8 cellular contexts compared by ENCODE assay signal in the genomic region with DNA sequence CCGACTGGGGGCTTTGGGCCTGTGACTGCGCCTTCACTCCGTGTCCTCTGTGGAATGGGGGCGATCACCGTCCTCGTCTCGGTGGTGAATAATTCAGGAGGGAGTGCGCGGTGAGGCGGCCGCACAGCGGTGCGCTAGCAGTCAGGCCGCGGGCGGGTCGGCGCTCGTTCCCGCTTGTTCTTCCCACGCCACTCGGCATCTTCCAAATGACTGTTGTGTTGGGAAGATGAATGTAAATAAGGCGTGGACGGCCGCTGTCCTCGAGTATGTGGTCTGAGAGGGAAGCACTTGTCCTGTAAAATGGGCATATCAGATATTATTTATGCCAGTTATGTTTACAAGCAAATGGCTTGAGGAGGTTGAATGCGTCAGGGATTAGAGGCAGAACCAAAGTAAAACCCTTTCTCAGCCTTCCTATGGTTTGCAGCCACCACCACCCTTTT. TPM values are rescaled to one million over a fixed set of nuclear protein-coding genes. Genes with fewer than 3 reads are reported as not detected.
DNase-seq lines count a peak whose midpoint lies in the region; ATAC-seq, FAIRE-seq and TF ChIP-seq lines count a peak whose summit lies in the region.

No MANE protein-coding gene starts in this region.

- H3K4me3 ChIP-seq in fibroblast of the aortic adventitia (ENCODE audit: low read depth, low read length) (peak overlapping the region; percentile 75), pancreas (peak overlapping the region; percentile 62 to 96 (median 80))

- H3K36me3 ChIP-seq in pancreas, result no peaks in the 10 kb centered on the region

- DNase-seq in activated T-cell treated with anti-CD3 and anti-CD28 coated beads, Interleukin-2, amount 50 U/mL, for 4 hours, result no peak
- no peak for DNase-seq in activated T-cell treated with anti-CD3 and anti-CD28 coated beads, Interleukin-2, amount 50 U/mL, for 1 hour
- DNase-seq in fibroblast of the aortic adventitia (ENCODE audit: low read depth), result no peak
- DNase-seq in pancreas, result peak in 2 of 6 donors; percentile 26 to 73
- DNase-seq in HK-2 (ENCODE audit: unreplicated experiment), result no peak
- no peak for DNase-seq in effector CD8-positive, alpha-beta T cell (lab: John Stamatoyannopoulos, UW)

- H3K4me3 Mint-ChIP-seq in activated T-cell treated with anti-CD3 and anti-CD28 coated beads, Interleukin-2, amount 50 U/mL, for 4 hours, result peak overlapping the region; percentile 99

- WGBS in pancreas, 2 donors, result 2% methylated on average over 27 of the region's 27 CpGs

- H3K4me1 Mint-ChIP-seq in activated T-cell treated with anti-CD3 and anti-CD28 coated beads, Interleukin-2, amount 50 U/mL, for 4 hours (ENCODE audit: low read depth), result peaks cover 30% of the 10 kb centered on the region

- TF ChIP-seq CTCF in fibroblast of the aortic adventitia (IDR thresholded peaks at IDR 0.05; ENCODE audit: insufficient read depth, low read length) (no peak), pancreas (IDR thresholded peaks at IDR 0.05) (no peak)

- H3K27me3 ChIP-seq in pancreas, result no peaks in the 10 kb centered on the region

- no peaks in the 10 kb centered on the region for H3K9me3 Mint-ChIP-seq in activated T-cell treated with anti-CD3 and anti-CD28 coated beads, Interleukin-2, amount 50 U/mL, for 4 hours

- H3K36me3 Mint-ChIP-seq in activated T-cell treated with anti-CD3 and anti-CD28 coated beads, Interleukin-2, amount 50 U/mL, for 4 hours (ENCODE audit: insufficient read depth), result peaks cover 9% of the 10 kb centered on the region

- intact Hi-C loops in pancreas (cut with DNase I), result no loop called here

- peak overlapping the region; percentile 77 to 94 (median 80) for H3K27ac ChIP-seq in pancreas

- peaks cover 0 to 8% (median 4%) of the 10 kb centered on the region in 3 donors for H3K4me1 ChIP-seq in pancreas

- no peak for FAIRE-seq in pancreas (lab: Jason Lieb, UNC)

- peak; percentile 59 to 64 for ATAC-seq in activated T-cell treated with anti-CD3 and anti-CD28 coated beads, Interleukin-2, amount 50 U/mL, for 4 hours
- ATAC-seq in HG02884 (IDR thresholded peaks at IDR 0.05; ENCODE audit: unreplicated experiment) (peak; percentile 39), SK-N-SH treated with all-trans-retinoic acid at 6 μM for 48 hours (peak; percentile 64), pancreas (peak; percentile 18 to 44 (median 42))

- no peaks in the 10 kb centered on the region for H3K9me3 ChIP-seq in pancreas

- peaks cover 3% of the 10 kb centered on the region for H3K27me3 Mint-ChIP-seq in activated T-cell treated with anti-CD3 and anti-CD28 coated beads, Interleukin-2, amount 50 U/mL, for 4 hours (ENCODE audit: low read depth)

TF ChIP-seq in SK-N-SH treated with all-trans-retinoic acid at 6 μM for 48 hours, 23 proteins besides CTCF, POLR2A, EP300 and RAD21:
- TF ChIP-seq ISL1 (CRISPR knock-in tag; IDR thresholded peaks at IDR 0.05), result no peak
- no peak for TF ChIP-seq BACH2 (CRISPR knock-in tag; IDR thresholded peaks at IDR 0.05; ENCODE audit: borderline replicate concordance)
- TF ChIP-seq RARB (CRISPR knock-in tag; IDR thresholded peaks at IDR 0.05), result no peak
- TF ChIP-seq, protein P1, sequence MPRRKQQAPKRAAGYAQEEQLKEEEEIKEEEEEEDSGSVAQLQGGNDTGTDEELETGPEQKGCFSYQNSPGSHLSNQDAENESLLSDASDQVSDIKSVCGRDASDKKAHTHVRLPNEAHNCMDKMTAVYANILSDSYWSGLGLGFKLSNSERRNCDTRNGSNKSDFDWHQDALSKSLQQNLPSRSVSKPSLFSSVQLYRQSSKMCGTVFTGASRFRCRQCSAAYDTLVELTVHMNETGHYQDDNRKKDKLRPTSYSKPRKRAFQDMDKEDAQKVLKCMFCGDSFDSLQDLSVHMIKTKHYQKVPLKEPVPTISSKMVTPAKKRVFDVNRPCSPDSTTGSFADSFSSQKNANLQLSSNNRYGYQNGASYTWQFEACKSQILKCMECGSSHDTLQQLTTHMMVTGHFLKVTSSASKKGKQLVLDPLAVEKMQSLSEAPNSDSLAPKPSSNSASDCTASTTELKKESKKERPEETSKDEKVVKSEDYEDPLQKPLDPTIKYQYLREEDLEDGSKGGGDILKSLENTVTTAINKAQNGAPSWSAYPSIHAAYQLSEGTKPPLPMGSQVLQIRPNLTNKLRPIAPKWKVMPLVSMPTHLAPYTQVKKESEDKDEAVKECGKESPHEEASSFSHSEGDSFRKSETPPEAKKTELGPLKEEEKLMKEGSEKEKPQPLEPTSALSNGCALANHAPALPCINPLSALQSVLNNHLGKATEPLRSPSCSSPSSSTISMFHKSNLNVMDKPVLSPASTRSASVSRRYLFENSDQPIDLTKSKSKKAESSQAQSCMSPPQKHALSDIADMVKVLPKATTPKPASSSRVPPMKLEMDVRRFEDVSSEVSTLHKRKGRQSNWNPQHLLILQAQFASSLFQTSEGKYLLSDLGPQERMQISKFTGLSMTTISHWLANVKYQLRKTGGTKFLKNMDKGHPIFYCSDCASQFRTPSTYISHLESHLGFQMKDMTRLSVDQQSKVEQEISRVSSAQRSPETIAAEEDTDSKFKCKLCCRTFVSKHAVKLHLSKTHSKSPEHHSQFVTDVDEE (CRISPR knock-in tag; IDR thresholded peaks at IDR 0.05), result peak; percentile 78; the same call in 1 of the 2 replicates
- TF ChIP-seq TOX (CRISPR knock-in tag; IDR thresholded peaks at IDR 0.05; ENCODE audit: borderline replicate concordance), result no peak
- TF ChIP-seq PPARA (CRISPR knock-in tag; IDR thresholded peaks at IDR 0.05; ENCODE audit: borderline replicate concordance), result no peak
- TF ChIP-seq SNAI2 (CRISPR knock-in tag; IDR thresholded peaks at IDR 0.05), result no peak
- TF ChIP-seq ZNF70 (CRISPR knock-in tag; IDR thresholded peaks at IDR 0.05), result no peak
- TF ChIP-seq, protein P2, sequence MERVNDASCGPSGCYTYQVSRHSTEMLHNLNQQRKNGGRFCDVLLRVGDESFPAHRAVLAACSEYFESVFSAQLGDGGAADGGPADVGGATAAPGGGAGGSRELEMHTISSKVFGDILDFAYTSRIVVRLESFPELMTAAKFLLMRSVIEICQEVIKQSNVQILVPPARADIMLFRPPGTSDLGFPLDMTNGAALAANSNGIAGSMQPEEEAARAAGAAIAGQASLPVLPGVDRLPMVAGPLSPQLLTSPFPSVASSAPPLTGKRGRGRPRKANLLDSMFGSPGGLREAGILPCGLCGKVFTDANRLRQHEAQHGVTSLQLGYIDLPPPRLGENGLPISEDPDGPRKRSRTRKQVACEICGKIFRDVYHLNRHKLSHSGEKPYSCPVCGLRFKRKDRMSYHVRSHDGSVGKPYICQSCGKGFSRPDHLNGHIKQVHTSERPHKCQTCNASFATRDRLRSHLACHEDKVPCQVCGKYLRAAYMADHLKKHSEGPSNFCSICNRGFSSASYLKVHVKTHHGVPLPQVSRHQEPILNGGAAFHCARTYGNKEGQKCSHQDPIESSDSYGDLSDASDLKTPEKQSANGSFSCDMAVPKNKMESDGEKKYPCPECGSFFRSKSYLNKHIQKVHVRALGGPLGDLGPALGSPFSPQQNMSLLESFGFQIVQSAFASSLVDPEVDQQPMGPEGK (CRISPR knock-in tag; IDR thresholded peaks at IDR 0.05; ENCODE audit: borderline replicate concordance), result no peak
- TF ChIP-seq ZNF8 (CRISPR knock-in tag; IDR thresholded peaks at IDR 0.05), result 0 out of 2 replicates have a peak, but pooled peaks have one; percentile 15
- TF ChIP-seq CSDC2 (CRISPR knock-in tag; IDR thresholded peaks at IDR 0.05), result 0 out of 2 replicates have a peak, but pooled peaks have one; percentile 39
- TF ChIP-seq ZFP30 (CRISPR knock-in tag; IDR thresholded peaks at IDR 0.05), result 0 out of 2 replicates have a peak, but pooled peaks have one; percentile 24

RNA-seq across cellular contexts. Expression of a gene that starts 0.6 kb away (rescaled TPM):
- total RNA-seq in activated T-cell treated with anti-CD3 and anti-CD28 coated beads, Interleukin-2, amount 50 U/mL, for 4 hours, result 10 to 100 TPM; 55.2 to 59.8 (median 59.3) TPM
- 38.1 and 77.9 TPM in 2 replicates for total RNA-seq in fibroblast of the aortic adventitia (ENCODE audit: low replicate concordance)
- total RNA-seq in pancreas, result 10 to 100 TPM; 19.0 to 37.2 (median 28.9) TPM
- polyA plus RNA-seq in pancreas, result 10 to 100 TPM in 1 of 2 donors, 1 to 10 TPM in 1; 4.8 to 12.1 TPM

RNA-seq across cellular contexts. Expression of a gene that starts 53.9 kb away (rescaled TPM):
- not detected for total RNA-seq in activated T-cell treated with anti-CD3 and anti-CD28 coated beads, Interleukin-2, amount 50 U/mL, for 4 hours
- not detected in 2 replicates for total RNA-seq in fibroblast of the aortic adventitia (ENCODE audit: low replicate concordance)
- under 1 TPM in 1 of 6 donors, not detected in 5; 0.44 TPM for total RNA-seq in pancreas
- not detected for polyA plus RNA-seq in pancreas

RNA-seq across cellular contexts. Expression of a gene that starts 55.9 kb away (rescaled TPM):
- total RNA-seq in activated T-cell treated with anti-CD3 and anti-CD28 coated beads, Interleukin-2, amount 50 U/mL, for 4 hours, result 10 to 100 TPM; 64.6 to 78.2 (median 76.2) TPM
- total RNA-seq in fibroblast of the aortic adventitia (ENCODE audit: low replicate concordance), result 55.0 and 64.8 TPM in 2 replicates
- 10 to 100 TPM; 18.0 to 37.2 (median 23.3) TPM for total RNA-seq in pancreas
- polyA plus RNA-seq in pancreas, result 10 to 100 TPM in 1 of 2 donors, 1 to 10 TPM in 1; 4.8 to 12.4 TPM
